Comparison of ENCODE assay signal across 1 cellular context in the genomic region with DNA sequence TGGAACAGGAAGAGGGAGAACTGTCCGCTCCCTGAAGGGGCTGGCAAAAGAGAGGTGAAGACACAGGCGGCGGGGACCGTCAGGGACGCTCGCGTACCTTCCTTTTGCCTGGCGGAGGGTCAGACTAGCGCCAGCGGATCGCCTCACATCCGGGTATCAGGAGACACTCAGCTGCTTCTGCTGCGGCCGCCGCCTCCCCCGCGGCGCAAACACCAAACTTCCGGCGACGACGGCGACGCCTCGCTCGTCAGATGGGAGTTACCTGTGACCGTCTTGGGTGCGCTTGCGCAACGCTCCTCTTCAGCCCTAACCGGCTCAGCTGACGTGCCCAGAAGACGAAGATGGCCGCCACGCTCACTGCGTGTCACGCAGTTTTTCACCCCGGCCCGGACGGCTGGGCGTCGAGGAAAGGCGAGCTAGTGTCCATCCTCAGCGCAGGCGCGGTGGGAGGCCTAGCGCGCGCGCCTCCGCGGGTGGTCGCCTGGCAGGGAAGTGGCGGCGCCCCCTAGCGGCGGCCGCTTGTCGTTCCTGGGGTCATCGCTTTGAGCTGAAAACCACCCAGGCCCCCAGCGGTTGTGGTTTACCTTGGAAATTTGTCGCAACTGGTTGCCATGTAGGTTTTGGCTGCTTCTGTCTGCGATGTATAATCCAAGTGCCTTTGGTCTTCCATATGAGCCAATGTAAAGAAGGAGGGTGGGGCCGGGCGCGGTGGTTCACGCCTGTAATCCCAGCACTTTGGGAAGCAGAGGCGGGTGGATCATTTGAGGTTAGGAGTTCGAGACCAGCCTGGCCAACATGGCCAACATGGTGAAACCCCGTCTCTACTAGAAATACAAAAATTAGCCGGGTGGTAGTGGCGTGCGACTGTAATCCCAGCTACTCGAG.
A peak's percentile ranks its signal among the peaks of the same experiment; 100 is the strongest.
TF ChIP-seq lines count a peak whose summit lies in the region.

A gene with protein sequence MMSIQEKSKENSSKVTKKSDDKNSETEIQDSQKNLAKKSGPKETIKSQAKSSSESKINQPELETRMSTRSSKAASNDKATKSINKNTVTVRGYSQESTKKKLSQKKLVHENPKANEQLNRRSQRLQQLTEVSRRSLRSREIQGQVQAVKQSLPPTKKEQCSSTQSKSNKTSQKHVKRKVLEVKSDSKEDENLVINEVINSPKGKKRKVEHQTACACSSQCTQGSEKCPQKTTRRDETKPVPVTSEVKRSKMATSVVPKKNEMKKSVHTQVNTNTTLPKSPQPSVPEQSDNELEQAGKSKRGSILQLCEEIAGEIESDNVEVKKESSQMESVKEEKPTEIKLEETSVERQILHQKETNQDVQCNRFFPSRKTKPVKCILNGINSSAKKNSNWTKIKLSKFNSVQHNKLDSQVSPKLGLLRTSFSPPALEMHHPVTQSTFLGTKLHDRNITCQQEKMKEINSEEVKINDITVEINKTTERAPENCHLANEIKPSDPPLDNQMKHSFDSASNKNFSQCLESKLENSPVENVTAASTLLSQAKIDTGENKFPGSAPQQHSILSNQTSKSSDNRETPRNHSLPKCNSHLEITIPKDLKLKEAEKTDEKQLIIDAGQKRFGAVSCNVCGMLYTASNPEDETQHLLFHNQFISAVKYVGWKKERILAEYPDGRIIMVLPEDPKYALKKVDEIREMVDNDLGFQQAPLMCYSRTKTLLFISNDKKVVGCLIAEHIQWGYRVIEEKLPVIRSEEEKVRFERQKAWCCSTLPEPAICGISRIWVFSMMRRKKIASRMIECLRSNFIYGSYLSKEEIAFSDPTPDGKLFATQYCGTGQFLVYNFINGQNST (minus strand): TSS at position 179 of the 885 bp plus-strand sequence. CDS start 25,861 bp downstream, outside the sequence.

TF ChIP-seq in HEK293, 187 proteins besides CTCF, POLR2A, EP300 and RAD21 (continued from another document):
- TF ChIP-seq, protein P1, sequence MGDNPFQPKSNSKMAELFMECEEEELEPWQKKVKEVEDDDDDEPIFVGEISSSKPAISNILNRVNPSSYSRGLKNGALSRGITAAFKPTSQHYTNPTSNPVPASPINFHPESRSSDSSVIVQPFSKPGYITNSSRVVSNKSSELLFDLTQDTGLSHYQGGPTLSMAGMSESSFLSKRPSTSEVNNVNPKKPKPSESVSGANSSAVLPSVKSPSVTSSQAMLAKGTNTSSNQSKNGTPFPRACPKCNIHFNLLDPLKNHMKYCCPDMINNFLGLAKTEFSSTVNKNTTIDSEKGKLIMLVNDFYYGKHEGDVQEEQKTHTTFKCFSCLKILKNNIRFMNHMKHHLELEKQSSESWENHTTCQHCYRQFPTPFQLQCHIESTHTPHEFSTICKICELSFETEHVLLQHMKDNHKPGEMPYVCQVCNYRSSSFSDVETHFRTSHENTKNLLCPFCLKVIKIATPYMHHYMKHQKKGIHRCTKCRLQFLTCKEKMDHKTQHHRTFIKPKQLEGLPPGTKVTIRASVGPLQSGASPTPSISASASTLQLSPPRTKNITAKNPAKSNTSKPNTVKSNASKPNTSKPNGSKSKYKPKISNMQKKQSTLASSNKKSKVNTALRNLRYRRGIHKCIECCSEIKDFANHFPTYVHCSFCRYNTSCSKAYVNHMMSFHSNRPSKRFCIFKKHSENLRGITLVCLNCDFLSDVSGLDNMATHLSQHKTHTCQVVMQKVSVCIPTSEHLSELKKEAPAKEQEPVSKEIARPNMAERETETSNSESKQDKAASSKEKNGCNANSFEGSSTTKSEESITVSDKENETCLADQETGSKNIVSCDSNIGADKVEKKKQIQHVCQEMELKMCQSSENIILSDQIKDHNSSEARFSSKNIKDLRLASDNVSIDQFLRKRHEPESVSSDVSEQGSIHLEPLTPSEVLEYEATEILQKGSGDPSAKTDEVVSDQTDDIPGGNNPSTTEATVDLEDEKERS (tag by site-specific recombination; IDR thresholded peaks at IDR 0.05) = peak; percentile 64; the same call in 1 of the 2 replicates
- TF ChIP-seq ZSCAN30 (tag by site-specific recombination; IDR thresholded peaks at IDR 0.05) (peak; percentile 74; the same call in 1 of the 2 replicates), ZEB2 (tag by site-specific recombination; IDR thresholded peaks at IDR 0.05) (peak; percentile 98), ZBTB8A (tag by site-specific recombination; IDR thresholded peaks at IDR 0.05) (peak; percentile 82), ZNF610 (tag by site-specific recombination; IDR thresholded peaks at IDR 0.05; ENCODE audit: borderline replicate concordance) (no peak; the same call in 1 of the 2 replicates), ZXDB (tag by site-specific recombination; IDR thresholded peaks at IDR 0.05) (peak; percentile 92)
TF ChIP-seq in HEK293: peak in this region for 61.
